38 cellular contexts compared by ENCODE assay signal in genomic region chr2:231002641-231003040, GRCh38. TPM values are rescaled to one million over a fixed set of nuclear protein-coding genes. Genes with fewer than 3 reads are reported as not detected.
"Had no signal": no experiment of that assay in that cellular context is flagged by ENCODE, and none has a peak within 500 bp of the region (broad histone marks: within the 10 kb centered on the region; RNA-seq: fewer than 3 reads in every experiment).

No MANE protein-coding gene starts in this region.

- H3K9me3 ChIP-seq: MG63 had no signal

- DNase-seq: Karpas-422, Kasumi-1, MG63, MM.1S, MV-4-11, NCI-H1048, NCI-H1092, NCI-H1092 treated with DMSO at 0.1 percent for 48 hours, NCI-H1105, NCI-H1105 treated with DMSO at 0.1 percent for 48 hours, NCI-H1417, NCI-H1417 treated with DMSO at 0.1 percent for 48 hours, NCI-H1436, NCI-H1436 treated with DMSO at 0.1 percent for 48 hours, NCI-H146, NCI-H1694, NCI-H1694 treated with DMSO at 0.1 percent for 48 hours, NCI-H187, NCI-H187 treated with DMSO at 0.1 percent for 48 hours, NCI-H1930, NCI-H2029, NCI-H2029 treated with DMSO at 0.1 percent for 48 hours, NCI-H2081, NCI-H2081 treated with DMSO at 0.1 percent for 48 hours, NCI-H2107, NCI-H2171, NCI-H2171 treated with DMSO at 0.1 percent for 48 hours, NCI-H2227 treated with DMSO at 0.1 percent for 48 hours, NCI-H226, NCI-H345, NCI-H446, NCI-H446 treated with DMSO at 0.1 percent for 48 hours, NCI-H510A, NCI-H510A treated with DMSO at 0.1 percent for 48 hours had no signal

- H3K27me3 ChIP-seq: MG63 had no signal

- H3K4me3 ChIP-seq: MG63 had no signal

- H3K36me3 ChIP-seq: MG63 had no signal

RNA-seq across cellular contexts. Expression of gene SPATA3, which starts 6.7 kb away (rescaled TPM):
- total RNA-seq: LHCN-M2, M059J, MCF 10A, NCI-H460 had no signal

RNA-seq across cellular contexts. Expression of gene C2orf72, which starts 34.7 kb away (rescaled TPM):
- total RNA-seq: MCF 10A had no signal
